In the genomic region with DNA sequence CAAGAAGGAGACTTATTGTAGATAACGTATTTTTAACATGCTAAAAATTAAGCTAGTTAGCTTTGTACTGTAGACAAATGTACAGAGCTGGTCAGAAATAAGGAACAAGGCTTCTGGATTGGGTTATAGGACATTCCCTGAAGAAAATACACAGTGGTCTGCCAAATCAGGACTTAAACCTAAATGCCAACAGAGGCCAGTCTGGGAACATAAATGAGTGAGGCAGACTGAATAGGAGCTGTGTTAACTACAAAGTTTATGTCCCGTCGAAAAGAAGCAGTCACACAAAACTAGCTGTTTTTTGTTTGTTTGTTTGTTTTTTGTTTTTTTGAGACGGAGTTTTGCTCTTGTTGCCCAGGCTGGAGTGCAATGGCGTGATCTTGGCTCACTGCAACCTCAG, we compare ENCODE assay signal across 18 cellular contexts.
DNase-seq lines count a peak whose midpoint lies in the region; ATAC-seq, FAIRE-seq and TF ChIP-seq lines count a peak whose summit lies in the region.
"Had no signal": no experiment of that assay in that cellular context is flagged by ENCODE, and none has a peak within 500 bp of the region (broad histone marks: within the 10 kb centered on the region; RNA-seq: fewer than 3 reads in every experiment).

No MANE protein-coding gene starts in this region.

- no peak overlapping the region for H3K27ac Mint-ChIP-seq in neural progenitor cell
- H3K27ac Mint-ChIP-seq: CD4-positive, alpha-beta T cell; H9 had no signal

- intact Hi-C loops in sciatic nerve (cut with DNase I) = no loop called here

- TF ChIP-seq CTCF in D721Med (IDR thresholded peaks at IDR 0.05; ENCODE audit: insufficient read depth, missing control alignments) (peak; percentile 13), hepatocyte (IDR thresholded peaks at IDR 0.05; ENCODE audit: poor library complexity) (peak; percentile 13), neural progenitor cell (IDR thresholded peaks at IDR 0.05) (no peak)

- H3K9me3 ChIP-seq in hepatocyte (ENCODE audit: low read depth) (no peaks in the 10 kb centered on the region), neural progenitor cell (ENCODE audit: low read depth) (no peaks in the 10 kb centered on the region)
- H3K9me3 ChIP-seq: BE2C, Caco-2 had no signal

- ATAC-seq in sciatic nerve = peak; percentile 51
- no peak for ATAC-seq in left lobe of liver

- H4K20me1 ChIP-seq in hepatocyte (ENCODE audit: insufficient read depth, poor library complexity, severe bottlenecking) = no peaks in the 10 kb centered on the region
- no peaks in the 10 kb centered on the region for H4K20me1 ChIP-seq in neural progenitor cell (ENCODE audit: low read depth)

- H3K4me1 ChIP-seq in hepatocyte (ENCODE audit: insufficient read depth) (no peaks in the 10 kb centered on the region), neural progenitor cell (no peaks in the 10 kb centered on the region)
- H3K4me1 ChIP-seq: BE2C, Caco-2 had no signal

- no peaks in the 10 kb centered on the region for H3K4me1 Mint-ChIP-seq in neural progenitor cell

- H3K79me2 ChIP-seq in hepatocyte = no peaks in the 10 kb centered on the region
- no peaks in the 10 kb centered on the region for H3K79me2 ChIP-seq in neural progenitor cell (ENCODE audit: low read depth)

- no peak overlapping the region for H3K4me3 Mint-ChIP-seq in neural progenitor cell
- H3K4me3 Mint-ChIP-seq: CD4-positive, alpha-beta T cell; H9 had no signal

- peaks cover 25% of the 10 kb centered on the region for H3K36me3 Mint-ChIP-seq in neural progenitor cell

- H3K27me3 ChIP-seq in hepatocyte = no peaks in the 10 kb centered on the region
- no peaks in the 10 kb centered on the region for H3K27me3 ChIP-seq in neural progenitor cell
- H3K27me3 ChIP-seq: BE2C had no signal

- H3K4me3 ChIP-seq in hepatocyte (no peak overlapping the region), neural progenitor cell (no peak overlapping the region)

- H3K27me3 Mint-ChIP-seq in neural progenitor cell (ENCODE audit: insufficient read depth, low read depth) = no peaks in the 10 kb centered on the region
- H3K27me3 Mint-ChIP-seq: CD4-positive, alpha-beta T cell had no signal

- no peaks in the 10 kb centered on the region for H3K36me3 ChIP-seq in hepatocyte (replicated peaks; ENCODE audit: insufficient read depth, low read depth)
- peaks cover 7% of the 10 kb centered on the region for H3K36me3 ChIP-seq in neural progenitor cell

- no peaks in the 10 kb centered on the region for H3F3A ChIP-seq in neural progenitor cell (ENCODE audit: low read depth)

- no peak for FAIRE-seq in D721Med (lab: Jason Lieb, UNC)
- FAIRE-seq: GM12891, GM19239, H1 had no signal

- DNase-seq in D721Med (ENCODE audit: insufficient read length, low spot score) (no peak), cerebellar cortex (ENCODE audit: low spot score) (peak; percentile 10), hepatocyte (ENCODE audit: low spot score) (no peak), sciatic nerve (ENCODE audit: low spot score) (no peak), NCI-H2196 (lab: John Stamatoyannopoulos, UW; ENCODE audit: unreplicated experiment) (no peak), NCI-H2107 (lab: John Stamatoyannopoulos, UW) (no peak), left lobe of liver (ENCODE audit: low spot score) (no peak), neural progenitor cell (ENCODE audit: low spot score) (no peak)
- DNase-seq: BE2C; C1 segment of cervical spinal cord; Caco-2; CD4-positive, alpha-beta T cell; DMS153; DMS79; H9 had no signal

- H2AFZ ChIP-seq in hepatocyte = no peak overlapping the region
- no peak overlapping the region for H2AFZ ChIP-seq in neural progenitor cell (replicated peaks)

- H3K9me3 Mint-ChIP-seq in neural progenitor cell = no peaks in the 10 kb centered on the region
- H3K9me3 Mint-ChIP-seq: CD4-positive, alpha-beta T cell; H9 had no signal

- H3K27ac ChIP-seq in hepatocyte (no peak overlapping the region), neural progenitor cell (no peak overlapping the region)

- no peaks in the 10 kb centered on the region for H3K9me2 ChIP-seq in hepatocyte (replicated peaks; ENCODE audit: insufficient read depth)

- 95% methylated on average over 5 of the region's 5 CpGs for WGBS in hepatocyte (ENCODE audit: low lambda C conversion rate, missing lambda C conversion rate)

- no peak overlapping the region for H3K9ac ChIP-seq in neural progenitor cell

- H3K4me2 ChIP-seq in hepatocyte = no peak overlapping the region
- H3K4me2 ChIP-seq in neural progenitor cell = no peak overlapping the region
